Comparison of ENCODE assay signal across 40 cellular contexts in genomic region chr2:141259683-141260082, GRCh38.
"Had no signal": no experiment of that assay in that cellular context is flagged by ENCODE, and none has a peak within 500 bp of the region (broad histone marks: within the 10 kb centered on the region; RNA-seq: fewer than 3 reads in every experiment).

No MANE protein-coding gene starts in this region.

- H3K27me3 ChIP-seq: adrenal gland, ascending aorta, body of pancreas, brain microvascular endothelial cell, breast epithelium, cardiac muscle cell had no signal

- FAIRE-seq: astrocyte, bronchial epithelial cell had no signal

- H3K4me1 ChIP-seq: adrenal gland, ascending aorta, body of pancreas, breast epithelium had no signal

- H3K36me3 ChIP-seq: adrenal gland, ascending aorta, brain microvascular endothelial cell, breast epithelium, cardiac muscle cell had no signal

- H3K27me3 Mint-ChIP-seq: activated naive CD4-positive, alpha-beta T cell treated with anti-CD3 and anti-CD28 coated beads, Interleukin-2, amount 10 ng/mL, durations not matched to agents 7 days and 5 days; activated naive CD4-positive, alpha-beta T cell treated with anti-CD3 and anti-CD28 coated beads, Interleukin-2, amount 50 U/mL, for 24 hours; activated naive CD8-positive, alpha-beta T cell; activated naive CD8-positive, alpha-beta T cell treated with anti-CD3 and anti-CD28 coated beads for 36 hours; activated naive CD8-positive, alpha-beta T cell treated with anti-CD3 and anti-CD28 coated beads, Interleukin-2, amount 10 ng/mL, durations not matched to agents 7 days and 5 days; activated naive CD8-positive, alpha-beta T cell treated with anti-CD3 and anti-CD28 coated beads, Interleukin-2, amount 50 U/mL, for 24 hours; activated T-cell treated with anti-CD3 and anti-CD28 coated beads, Interleukin-2, amount 50 U/mL, for 24 hours; activated T-helper 17 cell treated with anti-CD3 and anti-CD28 coated beads, Interleukin-2, amount 50 U/mL, for 72 hours; brain; central memory CD8-positive, alpha-beta T cell had no signal

- H3K27ac ChIP-seq: adrenal gland, ascending aorta, body of pancreas, brain microvascular endothelial cell, breast epithelium, cardiac muscle cell had no signal

- H3K36me3 Mint-ChIP-seq: activated naive CD4-positive, alpha-beta T cell treated with anti-CD3 and anti-CD28 coated beads, Interleukin-2, amount 10 ng/mL, durations not matched to agents 7 days and 5 days; activated naive CD4-positive, alpha-beta T cell treated with anti-CD3 and anti-CD28 coated beads, Interleukin-2, amount 50 U/mL, for 24 hours; activated naive CD4-positive, alpha-beta T cell treated with anti-CD3 and anti-CD28 coated beads, Interleukin-2, amount 50 U/mL, for 72 hours; activated naive CD8-positive, alpha-beta T cell; activated naive CD8-positive, alpha-beta T cell treated with anti-CD3 and anti-CD28 coated beads for 36 hours; activated naive CD8-positive, alpha-beta T cell treated with anti-CD3 and anti-CD28 coated beads, Interleukin-2, amount 10 ng/mL, durations not matched to agents 7 days and 5 days; brain had no signal

- H3K4me1 Mint-ChIP-seq: activated naive CD4-positive, alpha-beta T cell treated with anti-CD3 and anti-CD28 coated beads, Interleukin-2, amount 10 ng/mL, durations not matched to agents 7 days and 5 days; activated naive CD4-positive, alpha-beta T cell treated with anti-CD3 and anti-CD28 coated beads, Interleukin-2, amount 50 U/mL, for 24 hours; activated naive CD8-positive, alpha-beta T cell treated with anti-CD3 and anti-CD28 coated beads for 36 hours; activated naive CD8-positive, alpha-beta T cell treated with anti-CD3 and anti-CD28 coated beads, Interleukin-2, amount 10 ng/mL, durations not matched to agents 7 days and 5 days; activated naive CD8-positive, alpha-beta T cell treated with anti-CD3 and anti-CD28 coated beads, Interleukin-2, amount 50 U/mL, for 24 hours; activated T-helper 17 cell treated with anti-CD3 and anti-CD28 coated beads, Interleukin-2, amount 50 U/mL, for 72 hours; central memory CD8-positive, alpha-beta T cell had no signal

- H3K4me3 ChIP-seq: adrenal gland, ascending aorta, body of pancreas, breast epithelium, cardiac muscle cell had no signal

- H3K4me3 Mint-ChIP-seq: activated naive CD4-positive, alpha-beta T cell treated with anti-CD3 and anti-CD28 coated beads for 36 hours; activated naive CD4-positive, alpha-beta T cell treated with anti-CD3 and anti-CD28 coated beads, Interleukin-2, amount 10 ng/mL, durations not matched to agents 7 days and 5 days; activated naive CD4-positive, alpha-beta T cell treated with anti-CD3 and anti-CD28 coated beads, Interleukin-2, amount 50 U/mL, for 24 hours; activated naive CD8-positive, alpha-beta T cell; activated naive CD8-positive, alpha-beta T cell treated with anti-CD3 and anti-CD28 coated beads for 36 hours; activated naive CD8-positive, alpha-beta T cell treated with anti-CD3 and anti-CD28 coated beads, Interleukin-2, amount 10 ng/mL, durations not matched to agents 7 days and 5 days; activated naive CD8-positive, alpha-beta T cell treated with anti-CD3 and anti-CD28 coated beads, Interleukin-2, amount 50 U/mL, for 24 hours; activated T-cell treated with anti-CD3 and anti-CD28 coated beads, Interleukin-2, amount 50 U/mL, for 24 hours; activated T-cell treated with anti-CD3 and anti-CD28 coated beads, Interleukin-2, amount 50 U/mL, for 4 hours; activated T-cell treated with anti-CD3 and anti-CD28 coated beads, Interleukin-2, amount 50 U/mL, for 72 hours; activated T-helper 1 cell treated with anti-CD3 and anti-CD28 coated beads, Interleukin-12 subunit alpha, Interleukin-12 subunit beta, Interleukin-2, Interleukin-4 antibody, amounts not matched to agents 30 ng/mL and 10 ng/mL and 1 ng/mL, durations not matched to agents 14 hours and 24 hours and 36 hours; activated T-helper 17 cell treated with anti-CD3 and anti-CD28 coated beads, Interleukin-2, amount 50 U/mL, for 72 hours; brain; central memory CD8-positive, alpha-beta T cell had no signal

- H3K9me3 ChIP-seq: adrenal gland, ascending aorta, body of pancreas, breast epithelium had no signal

- H3K27ac Mint-ChIP-seq: activated naive CD4-positive, alpha-beta T cell treated with anti-CD3 and anti-CD28 coated beads for 36 hours; activated naive CD4-positive, alpha-beta T cell treated with anti-CD3 and anti-CD28 coated beads, Interleukin-2, amount 10 ng/mL, durations not matched to agents 7 days and 5 days; activated naive CD4-positive, alpha-beta T cell treated with anti-CD3 and anti-CD28 coated beads, Interleukin-2, amount 50 U/mL, for 24 hours; activated naive CD4-positive, alpha-beta T cell treated with anti-CD3 and anti-CD28 coated beads, Interleukin-2, amount 50 U/mL, for 72 hours; activated naive CD8-positive, alpha-beta T cell; activated naive CD8-positive, alpha-beta T cell treated with anti-CD3 and anti-CD28 coated beads for 36 hours; activated naive CD8-positive, alpha-beta T cell treated with anti-CD3 and anti-CD28 coated beads, Interleukin-2, amount 10 ng/mL, durations not matched to agents 7 days and 5 days; activated naive CD8-positive, alpha-beta T cell treated with anti-CD3 and anti-CD28 coated beads, Interleukin-2, amount 50 U/mL, for 24 hours; activated T-cell treated with anti-CD3 and anti-CD28 coated beads, Interleukin-2, amount 50 U/mL, for 24 hours; activated T-cell treated with anti-CD3 and anti-CD28 coated beads, Interleukin-2, amount 50 U/mL, for 72 hours; activated T-helper 1 cell treated with anti-CD3 and anti-CD28 coated beads, Interleukin-12 subunit alpha, Interleukin-12 subunit beta, Interleukin-2, Interleukin-4 antibody, amounts not matched to agents 30 ng/mL and 10 ng/mL and 1 ng/mL, durations not matched to agents 14 hours and 24 hours and 36 hours; activated T-helper 17 cell treated with anti-CD3 and anti-CD28 coated beads, Interleukin-2, amount 50 U/mL, for 72 hours; activated T-helper 2 cell treated with anti-CD3 and anti-CD28 coated beads, Interferon-gamma antibody, Interleukin-2, Interleukin-4, amounts not matched to agents 10 μg/mL and 5 μg/mL and 100 μg/mL, durations not matched to agents 14 hours and 24 hours and 36 hours; brain had no signal

- H3K9me3 Mint-ChIP-seq: activated naive CD4-positive, alpha-beta T cell treated with anti-CD3 and anti-CD28 coated beads, Interleukin-2, amount 50 U/mL, for 24 hours; activated T-cell treated with anti-CD3 and anti-CD28 coated beads, Interleukin-2, amount 50 U/mL, for 72 hours; activated T-helper 1 cell treated with anti-CD3 and anti-CD28 coated beads, Interleukin-12 subunit alpha, Interleukin-12 subunit beta, Interleukin-2, Interleukin-4 antibody, amounts not matched to agents 30 ng/mL and 10 ng/mL and 1 ng/mL, durations not matched to agents 14 hours and 24 hours and 36 hours; activated T-helper 17 cell treated with anti-CD3 and anti-CD28 coated beads, Interleukin-2, amount 50 U/mL, for 72 hours had no signal

- DNase-seq: activated effector memory CD4-positive, alpha-beta T cell treated with anti-CD3 and anti-CD28 coated beads, Interleukin-2, amount 50 U/mL, for 16 hours; activated effector memory CD4-positive, alpha-beta T cell treated with Interleukin-2 at 50 U/mL for 16 hours; activated gamma-delta T cell; activated gamma-delta T cell treated with Interleukin-2 at 50 U/mL for 16 hours; activated naive CD4-positive, alpha-beta T cell; activated naive CD4-positive, alpha-beta T cell treated with anti-CD3 and anti-CD28 coated beads for 36 hours; activated naive CD4-positive, alpha-beta T cell treated with anti-CD3 and anti-CD28 coated beads, Interleukin-2, amount 10 ng/mL, durations not matched to agents 7 days and 5 days; activated naive CD4-positive, alpha-beta T cell treated with anti-CD3 and anti-CD28 coated beads, Interleukin-2, amount 50 U/mL, for 16 hours; activated naive CD4-positive, alpha-beta T cell treated with Interleukin-2 at 50 U/mL for 16 hours; activated naive CD8-positive, alpha-beta T cell treated with anti-CD3 and anti-CD28 coated beads for 36 hours; activated naive CD8-positive, alpha-beta T cell treated with anti-CD3 and anti-CD28 coated beads, Interleukin-2, amount 10 ng/mL, durations not matched to agents 7 days and 5 days; activated naive CD8-positive, alpha-beta T cell treated with anti-CD3 and anti-CD28 coated beads, Interleukin-2, amount 50 U/mL, for 24 hours; activated T-cell treated with anti-CD3 and anti-CD28 coated beads, Interleukin-2, amount 50 U/mL, for 1 hour; activated T-cell treated with anti-CD3 and anti-CD28 coated beads, Interleukin-2, amount 50 U/mL, for 24 hours; activated T-cell treated with anti-CD3 and anti-CD28 coated beads, Interleukin-2, amount 50 U/mL, for 4 hours; activated T-cell treated with anti-CD3 and anti-CD28 coated beads, Interleukin-2, amount 50 U/mL, for 48 hours; activated T-cell treated with anti-CD3 and anti-CD28 coated beads, Interleukin-2, amount 50 U/mL, for 72 hours; adrenal gland; amniotic stem cell; amygdala; anterior cingulate cortex; aorta; body of pancreas; brain microvascular endothelial cell; caudate nucleus; central memory CD4-positive, alpha-beta T cell; cerebellar nuclear complex had no signal

- ATAC-seq: activated naive CD4-positive, alpha-beta T cell treated with anti-CD3 and anti-CD28 coated beads, Interleukin-2, amount 50 U/mL, for 72 hours; activated naive CD8-positive, alpha-beta T cell treated with anti-CD3 and anti-CD28 coated beads, Interleukin-2, amount 50 U/mL, for 24 hours; activated T-cell treated with anti-CD3 and anti-CD28 coated beads, Interleukin-2, amount 50 U/mL, for 4 hours; activated T-cell treated with anti-CD3 and anti-CD28 coated beads, Interleukin-2, amount 50 U/mL, for 72 hours; activated T-helper 17 cell treated with anti-CD3 and anti-CD28 coated beads, Interleukin-2, amount 50 U/mL, for 72 hours; body of pancreas had no signal
